In the genomic region with DNA sequence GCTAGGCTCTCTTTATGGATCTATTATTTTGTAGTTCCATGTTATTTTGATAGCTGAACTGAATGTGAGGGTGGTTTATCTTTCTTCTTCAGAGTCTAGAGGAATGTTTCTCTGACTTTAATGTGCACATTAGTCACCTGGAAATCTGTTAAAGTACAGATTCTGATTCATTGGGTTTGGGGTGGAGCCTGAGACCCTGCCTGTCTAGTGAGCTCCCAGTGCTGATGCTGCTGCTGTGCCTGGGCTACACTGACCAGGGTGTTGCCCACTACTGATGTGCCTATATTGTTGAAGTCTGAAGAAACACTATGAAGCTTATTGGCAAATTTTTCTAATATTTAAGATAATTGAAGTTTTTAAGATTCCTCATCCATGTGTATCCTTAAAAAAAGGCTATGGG, we compare ENCODE assay signal across 29 cellular contexts. TPM values are rescaled to one million over a fixed set of nuclear protein-coding genes. Genes with fewer than 3 reads are reported as not detected.
DNase-seq lines count a peak whose midpoint lies in the region; ATAC-seq and FAIRE-seq lines count a peak whose summit lies in the region.
"Had no signal": no experiment of that assay in that cellular context is flagged by ENCODE, and none has a peak within 500 bp of the region (broad histone marks: within the 10 kb centered on the region; RNA-seq: fewer than 3 reads in every experiment).

No MANE protein-coding gene starts in this region.

- in situ Hi-C loops in GM23248 (cut with MboI): no loop called here

- H3K27me3 ChIP-seq in GM23248 (replicated peaks; ENCODE audit: insufficient read depth): no peaks in the 10 kb centered on the region
- H3K27me3 ChIP-seq: esophagus muscularis mucosa, transverse colon had no signal

- peaks cover 23% of the 10 kb centered on the region; the same call in 1 of the 2 replicates for H3K36me3 ChIP-seq in GM23248 (ENCODE audit: low read depth)

- H3K4me2 ChIP-seq in GM23248 (ENCODE audit: unreplicated experiment): no peak overlapping the region
- H3K4me2 ChIP-seq: KMS-11 had no signal

- no peak overlapping the region for H3K9ac ChIP-seq in GM23248
- H3K9ac ChIP-seq: KMS-11 had no signal

- ATAC-seq in HG02970 (IDR thresholded peaks at IDR 0.05; ENCODE audit: low FRiP score, unreplicated experiment): no peak
- ATAC-seq: lower lobe of right lung; natural killer cell treated with Interleukin-12 subunit alpha and Interleukin-12 subunit beta and Interleukin-15 and Interleukin-18, amount 100 ng/mL, for 72 hours; Panc1; psoas muscle had no signal

- H3K4me3 ChIP-seq in GM23248: no peak overlapping the region
- H3K4me3 ChIP-seq: esophagus muscularis mucosa, lower lobe of right lung, psoas muscle, transverse colon had no signal

- no peaks in the 10 kb centered on the region for H3F3A ChIP-seq in GM23248 (ENCODE audit: insufficient read depth)

- no peaks in the 10 kb centered on the region for H3K79me2 ChIP-seq in GM23248 (ENCODE audit: insufficient read depth)

- no peak overlapping the region for H3K27ac ChIP-seq in GM23248
- H3K27ac ChIP-seq: esophagus muscularis mucosa, KMS-11, lower lobe of right lung, psoas muscle, transverse colon had no signal

- DNase-seq in GM23248 (peak; percentile 41), RCC 7860 (ENCODE audit: low spot score) (peak; percentile 10), astrocyte of the hippocampus (ENCODE audit: low read depth, low spot score) (peak; percentile 27), kidney tubule cell (ENCODE audit: low spot score) (peak; percentile 60), GM19240 (ENCODE audit: insufficient read length, low spot score) (no peak), AG20443 (ENCODE audit: low spot score) (no peak), ecto neural progenitor cell (ENCODE audit: low spot score) (no peak)
- DNase-seq: activated CD4-positive, alpha-beta T cell treated with anti-CD3 and anti-CD28 coated beads, Interleukin-2, amount 10 ng/mL, durations not matched to agents 24 days and 14 days; activated effector memory CD4-positive, alpha-beta T cell treated with Interleukin-2 at 50 U/mL for 16 hours; anterior cingulate cortex; C1 segment of cervical spinal cord; central memory CD4-positive, alpha-beta T cell; COR-L47; DMS53; foreskin melanocyte; lower lobe of right lung; NCI-H1436 treated with DMSO at 0.1 percent for 48 hours; NCI-H2107; NCI-H446; NCI-H748 treated with DMSO at 0.1 percent for 48 hours; psoas muscle; stimulated activated CD4-positive, alpha-beta T cell treated with anti-CD3 and anti-CD28 coated beads, Interleukin-4, amount 100 ng/mL, for 24 hours; T1000; transverse colon had no signal

- peaks cover 14% of the 10 kb centered on the region for H3K4me1 ChIP-seq in GM23248 (ENCODE audit: insufficient read depth)
- H3K4me1 ChIP-seq: esophagus muscularis mucosa, lower lobe of right lung had no signal

- FAIRE-seq in RCC 7860 (lab: Jason Lieb, UNC): no peak

- H3K9me3 ChIP-seq in GM23248 (ENCODE audit: low read depth): no peaks in the 10 kb centered on the region
- H3K9me3 ChIP-seq: esophagus muscularis mucosa, lower lobe of right lung, psoas muscle, transverse colon had no signal

- H4K20me1 ChIP-seq in GM23248 (ENCODE audit: insufficient read depth): no peaks in the 10 kb centered on the region

- H3K9me2 ChIP-seq in GM23248 (ENCODE audit: insufficient read depth): no peaks in the 10 kb centered on the region

- no peak overlapping the region for H2AFZ ChIP-seq in GM23248

RNA-seq across cellular contexts. Expression of gene CD46, which starts 35.9 kb away (rescaled TPM):
- total RNA-seq in GM23248 (2014; rRNA removed; shearing (Covaris generic)): 49.2 and 54.3 TPM in 2 replicates
- polyA plus RNA-seq in GM23248 (2016; fragmentation: Nextera tagmentation; extraction: Ambion mirVana): 110 and 117 TPM in 2 replicates

Comparison
In these comparisons a context has a peak if more than half of its experiments do, and no peak if none do; other contexts are left out.
1. DNase-seq: peak in GM23248 (single experiment), RCC 7860 (single experiment), astrocyte of the hippocampus (single experiment) and kidney tubule cell (single experiment); none in GM19240 (single experiment), AG20443 (single experiment) and ecto neural progenitor cell (single experiment).